In the genomic region with DNA sequence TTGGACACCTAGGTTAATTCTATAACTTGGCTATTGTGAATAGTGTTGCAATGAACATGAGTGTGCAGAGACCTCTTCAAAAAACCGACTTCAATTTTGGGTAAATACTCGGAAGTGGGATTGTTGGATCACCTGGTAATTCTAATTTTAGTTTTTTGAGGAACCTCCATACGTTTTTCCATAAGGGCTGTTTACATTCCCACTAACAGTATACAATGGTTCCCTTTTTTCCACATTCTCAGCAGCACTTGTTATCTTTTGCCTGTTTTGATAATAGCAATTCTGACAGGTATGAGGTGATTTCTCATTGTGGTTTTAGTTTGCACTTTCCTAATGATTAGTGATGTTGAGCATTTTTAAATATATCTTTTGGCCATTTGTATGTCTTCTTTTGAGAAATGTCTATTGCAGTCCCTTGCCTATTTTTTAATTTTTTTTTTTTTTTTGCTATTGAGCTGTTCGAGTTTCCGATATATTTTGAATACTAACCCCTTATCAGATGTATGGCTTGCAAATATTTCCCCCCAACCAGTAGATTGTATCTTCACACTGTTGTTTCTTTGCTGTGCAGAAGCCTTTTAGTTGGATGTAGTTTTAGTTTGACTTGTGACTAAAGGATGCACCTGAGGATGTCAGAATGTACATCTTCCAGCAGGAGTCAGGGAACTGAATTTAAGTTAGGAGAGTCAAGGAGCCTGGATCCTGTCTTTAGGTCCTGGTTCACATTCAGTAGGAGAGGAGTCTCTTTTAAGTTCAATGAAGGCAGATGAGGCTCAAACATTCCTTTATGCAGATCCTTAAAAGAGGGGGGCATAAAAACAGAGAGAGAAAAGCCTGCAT, we compare ENCODE assay signal across 10 cellular contexts.
DNase-seq lines count a peak whose midpoint lies in the region; ATAC-seq and TF ChIP-seq lines count a peak whose summit lies in the region.
"Had no signal": no experiment of that assay in that cellular context is flagged by ENCODE, and none has a peak within 500 bp of the region (broad histone marks: within the 10 kb centered on the region; RNA-seq: fewer than 3 reads in every experiment).

No MANE protein-coding gene starts in this region.

- no peaks in the 10 kb centered on the region for H3K9me3 ChIP-seq in MG63
- H3K9me3 ChIP-seq in WERI-Rb-1 (ENCODE audit: severe bottlenecking), result no peaks in the 10 kb centered on the region

- peak; percentile 25 for ATAC-seq in GM18870 (IDR thresholded peaks at IDR 0.05; ENCODE audit: unreplicated experiment)
- ATAC-seq in GM21528 (IDR thresholded peaks at IDR 0.05; ENCODE audit: low FRiP score, unreplicated experiment), result peak; percentile 39
- peak; percentile 32 for ATAC-seq in HG03280 (IDR thresholded peaks at IDR 0.05; ENCODE audit: unreplicated experiment)
- ATAC-seq in foreskin keratinocyte, result peak; percentile 14

- H3K4me3 ChIP-seq in MG63 (no peak overlapping the region), WERI-Rb-1 (ENCODE audit: low read depth, low read length) (no peak overlapping the region)

- TF ChIP-seq CTCF in foreskin keratinocyte (conservative IDR thresholded peaks at IDR 0.05), result no peak
- TF ChIP-seq CTCF in WERI-Rb-1 (IDR thresholded peaks at IDR 0.05; ENCODE audit: low read depth, low read length), result no peak

- DNase-seq in foreskin keratinocyte (no peak), RPMI8226 (no peak), HT-29 (ENCODE audit: low spot score) (no peak), MG63 (no peak), WERI-Rb-1 (no peak)
- DNase-seq: activated naive CD8-positive, alpha-beta T cell treated with anti-CD3 and anti-CD28 coated beads, Interleukin-2, amount 10 ng/mL, durations not matched to agents 7 days and 5 days; cortex of kidney had no signal

- H3K27ac ChIP-seq in foreskin keratinocyte (no peak overlapping the region), WERI-Rb-1 (no peak overlapping the region)

- H3K4me1 ChIP-seq in foreskin keratinocyte, result no peaks in the 10 kb centered on the region

- H3K36me3 ChIP-seq in MG63 (no peaks in the 10 kb centered on the region), WERI-Rb-1 (no peaks in the 10 kb centered on the region)

- H3K27me3 ChIP-seq in foreskin keratinocyte (peaks cover 8% of the 10 kb centered on the region), MG63 (peaks cover 2% of the 10 kb centered on the region; the same call in 1 of the 2 replicates), WERI-Rb-1 (ENCODE audit: insufficient read depth, low read depth, severe bottlenecking) (peaks cover 55% of the 10 kb centered on the region)
